In genomic region chr4:173370477-173371291, GRCh38 we compare ENCODE assay signal across 8 cellular contexts. TPM values are rescaled to one million over a fixed set of nuclear protein-coding genes. Genes with fewer than 3 reads are reported as not detected.
DNase-seq lines count a peak whose midpoint lies in the region; ATAC-seq and TF ChIP-seq lines count a peak whose summit lies in the region.

Gene SAP30 (plus strand): TSS chr4:173370954. CDS start chr4:173371183, 229 bp downstream.

- H3K27me3 ChIP-seq in CD8-positive, alpha-beta memory T cell (ENCODE audit: insufficient read depth, low read length, poor library complexity, severe bottlenecking): no peaks in the 10 kb centered on the region
- H3K27me3 ChIP-seq in lung (ENCODE audit: control insufficient read depth, insufficient read depth): no peaks in the 10 kb centered on the region

- H3K4me1 Mint-ChIP-seq in CD8-positive, alpha-beta memory T cell: peaks cover 26 to 55% (median 47%) of the 10 kb centered on the region in 3 donors

- peak within 1 kb of the TSS; percentile 78 to 99 (median 96) for H3K27ac Mint-ChIP-seq in CD8-positive, alpha-beta memory T cell

- H3K36me3 Mint-ChIP-seq in CD8-positive, alpha-beta memory T cell: peaks cover 0 to 23% (median 0%) of the 10 kb centered on the region in 3 donors

- peaks cover 0 to 2% of the 10 kb centered on the region in 2 donors for H3K27me3 Mint-ChIP-seq in CD8-positive, alpha-beta memory T cell

- H3K4me3 ChIP-seq in CD8-positive, alpha-beta memory T cell (ENCODE audit: low read length): peak within 1 kb of the TSS; percentile 96
- peak within 1 kb of the TSS; percentile 83 for H3K4me3 ChIP-seq in lung

- 0% methylated on average over 54 to 72 of the region's 72 CpGs for WGBS in lung, 2 donors

- peak within 1 kb of the TSS; percentile 85 to 100 (median 99) for H3K4me3 Mint-ChIP-seq in CD8-positive, alpha-beta memory T cell

- H3K27ac ChIP-seq in CD8-positive, alpha-beta memory T cell (ENCODE audit: low read depth, low read length): peak within 1 kb of the TSS; percentile 89
- H3K27ac ChIP-seq in lung (ENCODE audit: low read depth in 1 of 2, low read length in 1 of 2): peak within 1 kb of the TSS; percentile 95 to 99

- no peaks in the 10 kb centered on the region for H3K9me3 Mint-ChIP-seq in CD8-positive, alpha-beta memory T cell

- ATAC-seq in GM19468 (IDR thresholded peaks at IDR 0.05; ENCODE audit: extremely low read depth, unreplicated experiment) (peak; percentile 59), lung (ENCODE audit: insufficient read depth, low FRiP score) (peak; percentile 94)

- POLR2A ChIA-PET in CD8-positive, alpha-beta memory T cell (lab: Charles Lee): interaction anchor here (0.5 to 6.3 kb wide), 7 partner anchors 9 to 913 kb away, joined by 3 to 206 read pairs (median 4); partner anchors contain the start of genes CEP44, FBXO8 and HMGB2

- no peaks in the 10 kb centered on the region for H3K36me3 ChIP-seq in CD8-positive, alpha-beta memory T cell (ENCODE audit: insufficient read depth, low read length)
- H3K36me3 ChIP-seq in lung (ENCODE audit: control insufficient read depth in 2 of 2, insufficient read depth in 2 of 2, low read length in 2 of 2): no peaks in the 10 kb centered on the region

- no peak for TF ChIP-seq CTCF in lung (IDR thresholded peaks at IDR 0.05; ENCODE audit: control extremely low read depth, extremely low read depth)

- CTCF ChIA-PET in CD8-positive, alpha-beta memory T cell (lab: Charles Lee): interaction anchor here (0.6 to 6.3 kb wide), 8 partner anchors 25 to 777 kb away, joined by 3 to 39 read pairs (median 3); partner anchors contain the start of gene HMGB2

- peaks cover 12% of the 10 kb centered on the region for H3K4me1 ChIP-seq in CD8-positive, alpha-beta memory T cell (ENCODE audit: insufficient read depth, low read length)
- peaks cover 0 to under 1% of the 10 kb centered on the region in 2 donors for H3K4me1 ChIP-seq in lung (ENCODE audit: control insufficient read depth in 2 of 2, insufficient read depth in 2 of 2, low read length in 2 of 2)

- peak; percentile 91 to 98 (median 94) for DNase-seq in CD8-positive, alpha-beta memory T cell
- DNase-seq in HS-5 (ENCODE audit: low read depth) (peak; percentile 87), lung (ENCODE audit: low spot score) (peak; percentile 98)
- DNase-seq in NK-92 treated with Interleukin-12 subunit alpha and Interleukin-12 subunit beta, amount 100 ng/mL, for 24 hours (lab: John Stamatoyannopoulos, UW): peak; percentile 92
- peak; percentile 97 for DNase-seq in activated CD8-positive, alpha-beta memory T cell treated with anti-CD3 and anti-CD28 coated beads for 24 hours
- peak; percentile 96 for DNase-seq in effector CD8-positive, alpha-beta T cell (lab: John Stamatoyannopoulos, UW)
- DNase-seq in stimulated activated CD4-positive, alpha-beta T cell treated with anti-CD3 and anti-CD28 coated beads, TNF-alpha, amount 100 ng/mL, for 4 hours (ENCODE audit: low read depth in 3 of 3): peak; percentile 94 to 96 (median 95)

- H3K9me3 ChIP-seq in CD8-positive, alpha-beta memory T cell (ENCODE audit: low read length): no peaks in the 10 kb centered on the region
- no peaks in the 10 kb centered on the region for H3K9me3 ChIP-seq in lung (ENCODE audit: control insufficient read depth in 2 of 2, insufficient read depth in 1 of 2, low read length in 1 of 2)

RNA-seq across cellular contexts. Expression of gene SAP30, which starts in this region (rescaled TPM):
- 10 to 100 TPM; 24.8 to 25.3 TPM for total RNA-seq in CD8-positive, alpha-beta memory T cell
- polyA plus RNA-seq in CD8-positive, alpha-beta memory T cell: 10.0 TPM
- 10 to 100 TPM; 10.8 to 14.4 TPM for total RNA-seq in lung
- 10 to 100 TPM in 1 of 2 donors, 1 to 10 TPM in 1; 5.1 to 25.2 TPM for polyA plus RNA-seq in lung

Comparison
In these comparisons a context has a peak if more than half of its experiments do, and no peak if none do; other contexts are left out.
1. Peak in every context shown above with its lines: DNase-seq, ATAC-seq, H3K4me3 ChIP-seq and H3K27ac ChIP-seq.